In the genomic region with DNA sequence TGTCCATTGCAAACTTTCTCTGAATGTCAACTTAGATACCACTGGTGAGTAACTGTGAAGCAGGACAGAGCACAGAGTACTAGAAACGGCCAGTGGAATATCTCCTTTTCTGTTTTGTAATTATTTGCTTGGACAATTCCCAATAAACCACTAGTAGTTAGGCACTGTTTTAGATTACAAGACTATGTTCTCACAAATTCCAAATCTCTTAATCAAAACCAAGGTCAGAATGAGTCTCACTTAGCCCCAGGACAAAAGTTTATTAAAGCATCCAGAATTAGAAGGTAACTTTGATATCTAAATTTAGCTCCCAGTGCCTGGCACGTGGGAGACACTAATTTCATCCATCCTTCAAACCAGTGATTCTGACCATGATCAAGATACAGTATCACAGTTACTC, we compare ENCODE assay signal across 27 cellular contexts.
DNase-seq lines count a peak whose midpoint lies in the region; ATAC-seq and TF ChIP-seq lines count a peak whose summit lies in the region.
"Had no signal": no experiment of that assay in that cellular context is flagged by ENCODE, and none has a peak within 500 bp of the region (broad histone marks: within the 10 kb centered on the region; RNA-seq: fewer than 3 reads in every experiment).

No MANE protein-coding gene starts in this region.

- TF ChIP-seq POLR2A in breast epithelium (IDR thresholded peaks at IDR 0.05) = no peak

- H3K27me3 ChIP-seq in mammary epithelial cell (ENCODE audit: insufficient read depth, low read length) = no peaks in the 10 kb centered on the region
- no peaks in the 10 kb centered on the region for H3K27me3 ChIP-seq in breast epithelium
- H3K27me3 ChIP-seq in cardiac muscle cell = no peaks in the 10 kb centered on the region
- H3K27me3 ChIP-seq in smooth muscle cell (ENCODE audit: low read depth) = no peaks in the 10 kb centered on the region

- BruUV-seq in mammary epithelial cell (replicated peaks; lab: Mats Ljungman, UMichigan) = no TSS peak

- H3K9ac ChIP-seq in mammary epithelial cell (ENCODE audit: insufficient read depth, low read length) (no peak overlapping the region), smooth muscle cell (ENCODE audit: low read depth) (no peak overlapping the region)
- H3K9ac ChIP-seq: KMS-11 had no signal

- H3F3A ChIP-seq in smooth muscle cell (ENCODE audit: low read depth) = no peaks in the 10 kb centered on the region

- H3K79me2 ChIP-seq in mammary epithelial cell (ENCODE audit: insufficient read depth, low read length) = no peaks in the 10 kb centered on the region
- peaks cover 4% of the 10 kb centered on the region for H3K79me2 ChIP-seq in smooth muscle cell (ENCODE audit: low read depth)

- TF ChIP-seq CTCF in mammary epithelial cell (conservative IDR thresholded peaks at IDR 0.05 in 1 of 2, IDR thresholded peaks at IDR 0.05 in 1 of 2; ENCODE audit: extremely low read depth in 1 of 2, insufficient read depth in 1 of 2, low read depth in 1 of 2, low read length in 2 of 2) (no peak), breast epithelium (IDR thresholded peaks at IDR 0.05) (no peak), cardiac muscle cell (IDR thresholded peaks at IDR 0.05; ENCODE audit: low read depth, low read length) (no peak), smooth muscle cell (IDR thresholded peaks at IDR 0.05; ENCODE audit: borderline replicate concordance, insufficient read depth, poor library complexity, severe bottlenecking) (no peak)

- no peaks in the 10 kb centered on the region for H3K36me3 ChIP-seq in mammary epithelial cell (ENCODE audit: insufficient read depth, low read length)
- no peaks in the 10 kb centered on the region for H3K36me3 ChIP-seq in breast epithelium
- no peaks in the 10 kb centered on the region for H3K36me3 ChIP-seq in cardiac muscle cell
- no peaks in the 10 kb centered on the region for H3K36me3 ChIP-seq in smooth muscle cell (ENCODE audit: low read depth)
- H3K36me3 ChIP-seq: lower lobe of right lung, stomach had no signal

- H3K4me2 ChIP-seq in mammary epithelial cell (ENCODE audit: insufficient read depth, low read depth, low read length) (no peak overlapping the region), smooth muscle cell (peak overlapping the region; percentile 23)
- H3K4me2 ChIP-seq: KMS-11 had no signal

- H3K27ac ChIP-seq in mammary epithelial cell (ENCODE audit: insufficient read depth, low read depth, low read length) (no peak overlapping the region), breast epithelium (no peak overlapping the region), cardiac muscle cell (peak overlapping the region; percentile 11), smooth muscle cell (ENCODE audit: low read depth) (peak overlapping the region; percentile 25)
- H3K27ac ChIP-seq: KMS-11, lower lobe of right lung, stomach had no signal

- WGBS in mammary epithelial cell (ENCODE audit: low coverage, missing lambda C conversion rate) = 6% methylated on average over 2 of the region's 2 CpGs
- 45% methylated on average over 2 of the region's 2 CpGs for WGBS in smooth muscle cell (ENCODE audit: low lambda C conversion rate)

- intact Hi-C loops in mammary epithelial cell (cut with micrococcal nuclease) (no loop called here), breast epithelium (cut with DNase I; ENCODE audit: low total_unique reads) (no loop called here)

- dilution Hi-C loops in mammary epithelial cell (cut with HindIII; ENCODE audit: low sequenced_read_pairs) = no loop called here

- DNase-seq in mammary epithelial cell (peak; percentile 5), breast epithelium (ENCODE audit: low spot score in 2 of 2) (no peak), amniotic epithelial cell (ENCODE audit: low read depth) (peak; percentile 21), cardiac muscle cell (ENCODE audit: low read depth in 1 of 2, low spot score in 1 of 2) (no peak), smooth muscle cell (lab: John Stamatoyannopoulos, UW; ENCODE audit: unreplicated experiment) (no peak), NCI-H1105 (lab: John Stamatoyannopoulos, UW) (no peak)
- DNase-seq in stimulated activated CD4-positive, alpha-beta T cell treated with anti-CD3 and anti-CD28 coated beads, Interleukin-15, amount 100 ng/mL, for 24 hours = no peak
- DNase-seq: 8988T; activated CD4-positive, alpha-beta memory T cell treated with anti-CD3 and anti-CD28 coated beads for 36 hours; activated CD4-positive, CD25-positive, alpha-beta regulatory T cell; activated gamma-delta T cell; activated naive CD8-positive, alpha-beta T cell treated with anti-CD3 and anti-CD28 coated beads, Interleukin-2, amount 50 U/mL, for 24 hours; C1 segment of cervical spinal cord; caudate nucleus; dermis blood vessel endothelial cell; foreskin melanocyte; hypothalamus; lower lobe of right lung; MV-4-11; NCI-H187 treated with DMSO at 0.1 percent for 48 hours; NCI-H226; NCI-H748 treated with DMSO at 0.1 percent for 48 hours; stimulated activated CD4-positive, alpha-beta T cell treated with anti-CD3 and anti-CD28 coated beads, Interleukin-12 subunit alpha, Interleukin-12 subunit beta, amount 100 ng/mL, for 4 hours; stomach; trophoblast cell had no signal

- H3K4me1 ChIP-seq in mammary epithelial cell (ENCODE audit: insufficient read depth, low read length) (no peaks in the 10 kb centered on the region), breast epithelium (no peaks in the 10 kb centered on the region), cardiac muscle cell (ENCODE audit: low read depth) (peaks cover 42% of the 10 kb centered on the region), smooth muscle cell (ENCODE audit: low read depth) (peaks cover 29% of the 10 kb centered on the region)
- H3K4me1 ChIP-seq: lower lobe of right lung, stomach had no signal

- H3K4me3 ChIP-seq in mammary epithelial cell (replicated peaks in 1 of 3; ENCODE audit: insufficient read depth in 1 of 3, low read depth in 2 of 3, low read length in 3 of 3) = no peak overlapping the region
- no peak overlapping the region for H3K4me3 ChIP-seq in breast epithelium
- H3K4me3 ChIP-seq in cardiac muscle cell = no peak overlapping the region
- no peak overlapping the region for H3K4me3 ChIP-seq in smooth muscle cell
- H3K4me3 ChIP-seq: lower lobe of right lung, stomach had no signal

- H3K9me3 ChIP-seq in mammary epithelial cell (replicated peaks; ENCODE audit: insufficient read depth, low read length) (no peaks in the 10 kb centered on the region), breast epithelium (no peaks in the 10 kb centered on the region), cardiac muscle cell (ENCODE audit: low read depth) (no peaks in the 10 kb centered on the region), smooth muscle cell (replicated peaks; ENCODE audit: low read depth) (no peaks in the 10 kb centered on the region)
- H3K9me3 ChIP-seq: lower lobe of right lung, stomach had no signal

- CTCF ChIA-PET in mammary epithelial cell (lab: Charles Lee; ENCODE audit: low non-redundant PET) = no interaction called here

- H2AFZ ChIP-seq in mammary epithelial cell (ENCODE audit: low read depth, low read length) (no peak overlapping the region), smooth muscle cell (ENCODE audit: low read depth) (no peak overlapping the region)

- H4K20me1 ChIP-seq in mammary epithelial cell (ENCODE audit: insufficient read depth, low read length) = no peaks in the 10 kb centered on the region
- peaks cover 20% of the 10 kb centered on the region for H4K20me1 ChIP-seq in smooth muscle cell (ENCODE audit: low read depth)

- in situ Hi-C loops in mammary epithelial cell (cut with MboI; ENCODE audit: low sequenced_read_pairs in 2 of 2) = no loop called here

- no peak for ATAC-seq in GM21423 (IDR thresholded peaks at IDR 0.05; ENCODE audit: unreplicated experiment)
- ATAC-seq: activated naive CD8-positive, alpha-beta T cell treated with anti-CD3 and anti-CD28 coated beads, Interleukin-2, amount 50 U/mL, for 24 hours; lower lobe of right lung had no signal

Comparison
In these comparisons a context has a peak if more than half of its experiments do, and no peak if none do; other contexts are left out.
1. DNase-seq: peak in mammary epithelial cell (single experiment) and amniotic epithelial cell (single experiment); none in breast epithelium (0 of 2), cardiac muscle cell (0 of 2), smooth muscle cell (single experiment), stimulated activated CD4-positive, alpha-beta T cell treated with anti-CD3 and anti-CD28 coated beads, Interleukin-15, amount 100 ng/mL, for 24 hours (single experiment) and NCI-H1105 (single experiment).
2. H3K27ac ChIP-seq: peak in cardiac muscle cell (single experiment) and smooth muscle cell (single experiment); none in mammary epithelial cell (single experiment) and breast epithelium (0 of 2).